Comparison of ENCODE assay signal across 1 cellular context in genomic region chr7:98134420-98134819, GRCh38.
TF ChIP-seq lines count a peak whose summit lies in the region.

No MANE protein-coding gene starts in this region.

TF ChIP-seq in GM23338, 12 proteins besides CTCF, POLR2A, EP300 and RAD21 (continued from another document):
- TF ChIP-seq JUNB (IDR thresholded peaks at IDR 0.05; ENCODE audit: unreplicated experiment) (no peak), STAT1 (IDR thresholded peaks at IDR 0.05; ENCODE audit: unreplicated experiment) (no peak), POLR2AphosphoS5 (IDR thresholded peaks at IDR 0.05; ENCODE audit: low read depth) (no peak), EZH2phosphoT487 (IDR thresholded peaks at IDR 0.05; ENCODE audit: unreplicated experiment) (no peak), ZNF114 (CRISPR knock-in tag; IDR thresholded peaks at IDR 0.05) (no peak), EZH2 (IDR thresholded peaks at IDR 0.05; ENCODE audit: low read depth, unreplicated experiment) (no peak), CREB1 (CRISPR knock-in tag; IDR thresholded peaks at IDR 0.05; ENCODE audit: low read depth) (no peak), ZNF331 (CRISPR knock-in tag; IDR thresholded peaks at IDR 0.05; ENCODE audit: low read depth) (no peak)
